1 cellular context compared by ENCODE assay signal in genomic region chr2:101991731-101992145, GRCh38.
TF ChIP-seq lines count a peak whose summit lies in the region.

Gene IL1R2, plus strand, starts transcription at chr2:101991960. Its CDS starts 16,616 bp downstream, at chr2:102008576.

TF ChIP-seq in GM12878, 131 proteins besides CTCF, POLR2A, EP300 and RAD21 (continued from another document):
- no peak for TF ChIP-seq PRDM15 (CRISPR knock-in tag; IDR thresholded peaks at IDR 0.05)
